8 cellular contexts compared by ENCODE assay signal in the genomic region with DNA sequence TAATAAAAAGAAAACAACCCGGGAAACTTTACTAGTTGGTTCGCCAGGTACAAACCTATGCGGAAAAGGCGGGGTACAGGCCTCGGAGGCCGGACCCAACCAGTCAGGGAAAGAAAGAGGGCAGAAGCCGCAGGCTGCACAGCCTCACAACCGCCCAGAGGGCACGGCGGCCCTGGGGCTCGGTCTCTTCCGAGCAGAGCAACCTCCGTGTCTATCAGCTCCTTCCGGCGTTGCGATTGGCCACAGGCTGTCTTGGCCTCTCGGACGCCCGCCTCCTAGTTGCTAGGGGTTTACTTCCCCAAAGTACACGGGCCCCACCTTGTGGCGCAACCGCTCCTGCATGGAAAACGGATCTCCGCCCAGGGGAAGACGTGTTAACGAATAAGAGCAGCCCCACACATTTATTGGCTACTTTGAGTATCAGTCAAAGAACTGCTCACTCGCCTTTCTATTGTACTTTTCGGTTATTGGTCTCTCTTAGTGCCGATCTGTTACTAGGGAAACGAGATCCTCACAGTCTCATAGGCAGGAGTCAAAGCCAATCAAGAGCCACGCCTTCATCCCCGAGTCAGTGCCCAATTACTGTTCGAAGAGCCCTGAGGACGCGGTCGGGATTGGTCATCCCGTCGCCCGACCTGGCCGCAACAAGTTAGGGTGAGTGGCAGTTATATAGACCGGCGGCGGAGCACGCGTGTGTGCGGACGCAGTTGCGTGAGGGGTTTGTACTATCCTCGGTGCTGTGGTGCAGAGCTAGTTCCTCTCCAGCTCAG. TPM values are rescaled to one million over a fixed set of nuclear protein-coding genes. Genes with fewer than 3 reads are reported as not detected.
DNase-seq lines count a peak whose midpoint lies in the region; ATAC-seq and TF ChIP-seq lines count a peak whose summit lies in the region.

A gene (plus strand): TSS at position 696 of the 770 bp plus-strand sequence. CDS start 14,667 bp downstream, outside the sequence.

- ATAC-seq in HG02571 (IDR thresholded peaks at IDR 0.05; ENCODE audit: unreplicated experiment) (peak; percentile 79), gastroesophageal sphincter (peak; percentile 92)

- WGBS in SK-N-SH (ENCODE audit: low lambda C conversion rate): under 1% methylated on average over 27 of the region's 49 CpGs
- WGBS in gastroesophageal sphincter (ENCODE audit: low coverage in 1 of 2), 2 donors: 0% methylated on average over 9 to 22 of the region's 49 CpGs

- no peaks in the 10 kb centered on the region for H3K9me3 ChIP-seq in SK-N-SH
- H3K9me3 ChIP-seq in gastroesophageal sphincter: no peaks in the 10 kb centered on the region
- H3K9me3 ChIP-seq in neutrophil: no peaks in the 10 kb centered on the region

- no peaks in the 10 kb centered on the region for H3K27me3 ChIP-seq in SK-N-SH (ENCODE audit: insufficient read depth)
- H3K27me3 ChIP-seq in gastroesophageal sphincter: no peaks in the 10 kb centered on the region
- H3K27me3 ChIP-seq in neutrophil: no peaks in the 10 kb centered on the region

- peak; percentile 76 for TF ChIP-seq RAD21 in SK-N-SH (IDR thresholded peaks at IDR 0.05; ENCODE audit: low read length)

- H3K4me2 ChIP-seq in SK-N-SH: peak within 1 kb of the TSS; percentile 91

- H3K79me2 ChIP-seq in SK-N-SH (ENCODE audit: insufficient read depth): peaks cover 50% of the 10 kb centered on the region

- H4K20me1 ChIP-seq in SK-N-SH (ENCODE audit: insufficient read depth): peaks cover 43% of the 10 kb centered on the region

- H3K4me3 ChIP-seq in SK-N-SH (ENCODE audit: low read depth in 2 of 2, low read length in 1 of 2) (peak within 1 kb of the TSS; percentile 77 to 92), gastroesophageal sphincter (peak within 1 kb of the TSS; percentile 81 to 87), neutrophil (ENCODE audit: low read depth in 1 of 2, low read length in 1 of 2) (peak within 1 kb of the TSS; percentile 83 to 91)

- DNase-seq in GM10248 (ENCODE audit: extremely low spot score): peak; percentile 97
- DNase-seq in NCI-H1048 (lab: John Stamatoyannopoulos, UW): peak; percentile 99
- DNase-seq in SK-N-SH: peak; percentile 96
- DNase-seq in activated naive CD4-positive, alpha-beta T cell treated with anti-CD3 and anti-CD28 coated beads, Interleukin-2, amount 50 U/mL, for 16 hours: peak; percentile 100
- DNase-seq in substantia nigra (lab: John Stamatoyannopoulos, UW): peak; percentile 91 to 100 (median 100)

- POLR2A ChIA-PET in GM10248 (lab: Yijun Ruan, JAX) (interaction anchor here (0.6 to 3.1 kb wide), 12 partner anchors 12 to 685 kb away, joined by 3 to 18 read pairs (median 4); a partner anchor contains a TSS), SK-N-SH (lab: Yijun Ruan, JAX) (interaction anchor here (0.7 to 1.7 kb wide), 9 partner anchors 13 to 579 kb away, joined by 3 to 10 read pairs (median 3); a partner anchor contains a TSS)

- TF ChIP-seq POLR2A in gastroesophageal sphincter (IDR thresholded peaks at IDR 0.05): peak; percentile 97

- no peaks in the 10 kb centered on the region for H3K9me2 ChIP-seq in SK-N-SH

- peaks cover 3 to 8% of the 10 kb centered on the region in 2 experiments for H3K36me3 ChIP-seq in SK-N-SH (replicated peaks in 1 of 2; ENCODE audit: control insufficient read depth in 1 of 2, insufficient read depth in 2 of 2, low read length in 1 of 2)
- no peaks in the 10 kb centered on the region for H3K36me3 ChIP-seq in gastroesophageal sphincter
- no peaks in the 10 kb centered on the region for H3K36me3 ChIP-seq in neutrophil

- H2AFZ ChIP-seq in SK-N-SH (ENCODE audit: low read depth): peak within 1 kb of the TSS; percentile 89

- H3K27ac ChIP-seq in SK-N-SH (ENCODE audit: low read depth in 2 of 2, low read length in 1 of 2) (peak within 1 kb of the TSS; percentile 87 to 94), gastroesophageal sphincter (peak within 1 kb of the TSS; percentile 93 to 98 (median 96)), neutrophil (peak within 1 kb of the TSS; percentile 96), substantia nigra (ENCODE audit: low read depth, low read length, poor library complexity, severe bottlenecking) (peak within 1 kb of the TSS; percentile 98)

- H3F3A ChIP-seq in SK-N-SH (replicated peaks; ENCODE audit: insufficient read depth): no peaks in the 10 kb centered on the region

- H3K4me1 ChIP-seq in SK-N-SH (ENCODE audit: control insufficient read depth in 1 of 2, insufficient read depth in 2 of 2, low read depth in 1 of 2, low read length in 1 of 2) (peaks cover 19 to 31% of the 10 kb centered on the region in 2 experiments; a peak in 3 of 4 replicates), gastroesophageal sphincter (peaks cover 0 to 51% (median 23%) of the 10 kb centered on the region in 3 donors), neutrophil (ENCODE audit: control insufficient read depth in 1 of 2, insufficient read depth in 1 of 2, low read depth in 1 of 2, low read length in 1 of 2) (peaks cover 41 to 43% of the 10 kb centered on the region in 2 experiments)

- H3K9ac ChIP-seq in SK-N-SH: peak within 1 kb of the TSS; percentile 92

- no peak for TF ChIP-seq EP300 in SK-N-SH (IDR thresholded peaks at IDR 0.05; ENCODE audit: borderline replicate concordance in 1 of 2, low read depth in 1 of 2, low read length in 1 of 2)
- TF ChIP-seq EP300 in gastroesophageal sphincter (IDR thresholded peaks at IDR 0.05): no peak

- TF ChIP-seq CTCF in GM10248 (IDR thresholded peaks at IDR 0.05; ENCODE audit: control extremely low read depth, extremely low read depth, low read depth, missing control alignments) (peak; percentile 68), SK-N-SH (IDR thresholded peaks at IDR 0.05) (peak; percentile 71), gastroesophageal sphincter (IDR thresholded peaks at IDR 0.05) (peak in 3 of 4 experiments; percentile 39 to 75 (median 47)), neutrophil (IDR thresholded peaks at IDR 0.05) (peak; percentile 33)

- CTCF ChIA-PET in GM10248 (lab: Yijun Ruan, JAX): interaction anchor here (0.6 to 11.9 kb wide), 28 partner anchors 10 to 371 kb away, joined by 3 to 155 read pairs (median 4); a partner anchor contains a TSS
- CTCF ChIA-PET in SK-N-SH (lab: Yijun Ruan, JAX): interaction anchor here (0.7 to 4.4 kb wide), 15 partner anchors 13 to 645 kb away, joined by 3 to 20 read pairs (median 6); a partner anchor contains a TSS

TF ChIP-seq in SK-N-SH, 30 proteins besides CTCF, POLR2A, EP300 and RAD21 (continues in another document):
- TF ChIP-seq GABPA (IDR thresholded peaks at IDR 0.05; ENCODE audit: low read depth): peak; percentile 80
- no peak for TF ChIP-seq TCF12 (IDR thresholded peaks at IDR 0.05)
- peak; percentile 69 for TF ChIP-seq RFX5 (IDR thresholded peaks at IDR 0.05; ENCODE audit: low read length)
- TF ChIP-seq NRF1 (IDR thresholded peaks at IDR 0.05; ENCODE audit: low read depth, low read length): 0 out of 2 replicates have a peak, but pooled peaks have one; percentile 11
- TF ChIP-seq RCOR1 (IDR thresholded peaks at IDR 0.05; ENCODE audit: low read length): peak; percentile 11; the same call in 1 of the 2 replicates
- TF ChIP-seq, protein P1, sequence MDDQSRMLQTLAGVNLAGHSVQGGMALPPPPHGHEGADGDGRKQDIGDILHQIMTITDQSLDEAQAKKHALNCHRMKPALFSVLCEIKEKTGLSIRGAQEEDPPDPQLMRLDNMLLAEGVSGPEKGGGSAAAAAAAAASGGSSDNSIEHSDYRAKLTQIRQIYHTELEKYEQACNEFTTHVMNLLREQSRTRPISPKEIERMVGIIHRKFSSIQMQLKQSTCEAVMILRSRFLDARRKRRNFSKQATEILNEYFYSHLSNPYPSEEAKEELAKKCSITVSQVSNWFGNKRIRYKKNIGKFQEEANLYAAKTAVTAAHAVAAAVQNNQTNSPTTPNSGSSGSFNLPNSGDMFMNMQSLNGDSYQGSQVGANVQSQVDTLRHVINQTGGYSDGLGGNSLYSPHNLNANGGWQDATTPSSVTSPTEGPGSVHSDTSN (IDR thresholded peaks at IDR 0.05): peak; percentile 99
- TF ChIP-seq SMC3 (IDR thresholded peaks at IDR 0.05; ENCODE audit: low read depth, low read length): peak; percentile 51
- TF ChIP-seq, protein P2, sequence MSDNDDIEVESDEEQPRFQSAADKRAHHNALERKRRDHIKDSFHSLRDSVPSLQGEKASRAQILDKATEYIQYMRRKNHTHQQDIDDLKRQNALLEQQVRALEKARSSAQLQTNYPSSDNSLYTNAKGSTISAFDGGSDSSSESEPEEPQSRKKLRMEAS (IDR thresholded peaks at IDR 0.05; ENCODE audit: low read depth): peak; percentile 97
- TF ChIP-seq, protein P3, sequence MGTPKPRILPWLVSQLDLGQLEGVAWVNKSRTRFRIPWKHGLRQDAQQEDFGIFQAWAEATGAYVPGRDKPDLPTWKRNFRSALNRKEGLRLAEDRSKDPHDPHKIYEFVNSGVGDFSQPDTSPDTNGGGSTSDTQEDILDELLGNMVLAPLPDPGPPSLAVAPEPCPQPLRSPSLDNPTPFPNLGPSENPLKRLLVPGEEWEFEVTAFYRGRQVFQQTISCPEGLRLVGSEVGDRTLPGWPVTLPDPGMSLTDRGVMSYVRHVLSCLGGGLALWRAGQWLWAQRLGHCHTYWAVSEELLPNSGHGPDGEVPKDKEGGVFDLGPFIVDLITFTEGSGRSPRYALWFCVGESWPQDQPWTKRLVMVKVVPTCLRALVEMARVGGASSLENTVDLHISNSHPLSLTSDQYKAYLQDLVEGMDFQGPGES (IDR thresholded peaks at IDR 0.05; ENCODE audit: low read depth, low read length): peak; percentile 97
- TF ChIP-seq CHD2 (IDR thresholded peaks at IDR 0.05; ENCODE audit: low read length, partially characterized antibody): peak; percentile 95
- TF ChIP-seq TAF1 (IDR thresholded peaks at IDR 0.05; ENCODE audit: borderline replicate concordance, low read depth, low read length): peak; percentile 98
- TF ChIP-seq MXI1 (IDR thresholded peaks at IDR 0.05; ENCODE audit: low read depth, low read length): peak; percentile 95; the same call in 1 of the 2 replicates
- TF ChIP-seq FOXM1 (IDR thresholded peaks at IDR 0.05; ENCODE audit: low read depth): no peak
- TF ChIP-seq FOXJ3 (CRISPR knock-in tag; IDR thresholded peaks at IDR 0.05): no peak
- TF ChIP-seq POLR2AphosphoS5 (IDR thresholded peaks at IDR 0.05; ENCODE audit: low read depth, low read length): peak; percentile 99
- TF ChIP-seq ELF1 (IDR thresholded peaks at IDR 0.05): peak; percentile 32; the same call in 1 of the 2 replicates
- no peak for TF ChIP-seq EZH2phosphoT487 (IDR thresholded peaks at IDR 0.05; ENCODE audit: borderline replicate concordance, low read depth)

RNA-seq across cellular contexts. Expression of the gene that starts here (rescaled TPM):
- 21.7 and 25.1 TPM in 2 replicates for polyA plus RNA-seq in SK-N-SH (2012; rRNA removed)
- polyA plus RNA-seq in SK-N-SH (2012; cell fraction: cytosol; rRNA removed): 28.6 and 28.8 TPM in 2 replicates
- polyA plus RNA-seq in SK-N-SH (2012; cell fraction: nucleus; rRNA removed): 17.3 and 24.7 TPM in 2 replicates
- total RNA-seq in gastroesophageal sphincter: 100 to 1,000 TPM in 2 of 4 donors, 10 to 100 TPM in 2; 73.3 to 102 (median 89.1) TPM

Comparison
In these comparisons a context has a peak if more than half of its experiments do, and no peak if none do; other contexts are left out.
1. Peak in every context shown above with its lines: DNase-seq, ATAC-seq, H3K4me3 ChIP-seq and H3K27ac ChIP-seq.